ENCODE assay signal across 34 cellular contexts in genomic region chr10:93799309-93799708, GRCh38. TPM values are rescaled to one million over a fixed set of nuclear protein-coding genes. Genes with fewer than 3 reads are reported as not detected.
"Had no signal": no experiment of that assay in that cellular context is flagged by ENCODE, and none has a peak within 500 bp of the region (broad histone marks: within the 10 kb centered on the region; RNA-seq: fewer than 3 reads in every experiment).

No MANE protein-coding gene starts in this region.

- H3K4me3 ChIP-seq: gastroesophageal sphincter, mucosa of descending colon, ovary, suprapubic skin, tibial artery, upper lobe of right lung had no signal

- H3K9me3 ChIP-seq: gastroesophageal sphincter, mucosa of descending colon, ovary, suprapubic skin, tibial artery, upper lobe of right lung had no signal

- H3K4me3 Mint-ChIP-seq: activated CD4-positive, alpha-beta T cell treated with anti-CD3 and anti-CD28 coated beads, Interleukin-2, amount 10 ng/mL, durations not matched to agents 7 days and 5 days; activated CD8-positive, alpha-beta T cell treated with anti-CD3 and anti-CD28 coated beads for 36 hours; activated T-cell treated with anti-CD3 and anti-CD28 coated beads, Interleukin-2, amount 50 U/mL, for 4 hours; activated T-helper 17 cell treated with anti-CD3 and anti-CD28 coated beads, Interleukin-2, amount 50 U/mL, for 72 hours; nephron had no signal

- H3K27ac ChIP-seq: gastroesophageal sphincter, ovary, suprapubic skin, tibial artery, upper lobe of right lung, WERI-Rb-1 had no signal

- H3K4me1 Mint-ChIP-seq: activated CD4-positive, alpha-beta T cell treated with anti-CD3 and anti-CD28 coated beads, Interleukin-2, amount 10 ng/mL, durations not matched to agents 7 days and 5 days; activated T-helper 17 cell treated with anti-CD3 and anti-CD28 coated beads, Interleukin-2, amount 50 U/mL, for 72 hours; nephron had no signal

- H3K36me3 ChIP-seq: gastroesophageal sphincter, ovary, suprapubic skin, upper lobe of right lung, WERI-Rb-1 had no signal

- DNase-seq: activated CD4-positive, alpha-beta T cell treated with anti-CD3 and anti-CD28 coated beads, Interleukin-2, amount 10 ng/mL, durations not matched to agents 7 days and 5 days; activated CD4-positive, CD25-positive, alpha-beta regulatory T cell treated with anti-CD3 and anti-CD28 coated beads, Interleukin-2, amount 50 U/mL, for 72 hours; activated CD8-positive, alpha-beta T cell treated with anti-CD3 and anti-CD28 coated beads for 36 hours; activated gamma-delta T cell treated with Interleukin-2 at 50 U/mL for 16 hours; activated naive CD4-positive, alpha-beta T cell treated with anti-CD3 and anti-CD28 coated beads, Interleukin-2, amount 50 U/mL, for 16 hours; activated T-cell treated with anti-CD3 and anti-CD28 coated beads, Interleukin-2, amount 50 U/mL, for 4 hours; amniotic stem cell; caudate nucleus; hippocampal formation; left cardiac atrium; left ventricle myocardium superior; mucosa of descending colon; ovary; small intestine; stimulated activated CD4-positive, alpha-beta T cell treated with anti-CD3 and anti-CD28 coated beads, Interleukin-4, amount 100 ng/mL, for 4 hours; stimulated activated CD8-positive, alpha-beta memory T cell treated with anti-CD3 and anti-CD28 coated beads, Interleukin-4, amount 100 ng/mL, for 48 hours; stimulated activated naive CD4-positive, alpha-beta T cell; T-helper 9 cell; tibial artery; upper lobe of right lung; WERI-Rb-1 had no signal

- H3K4me1 ChIP-seq: gastroesophageal sphincter, suprapubic skin, tibial artery, upper lobe of right lung had no signal

- H3K27ac Mint-ChIP-seq: activated CD4-positive, alpha-beta T cell treated with anti-CD3 and anti-CD28 coated beads, Interleukin-2, amount 10 ng/mL, durations not matched to agents 7 days and 5 days; activated CD8-positive, alpha-beta T cell treated with anti-CD3 and anti-CD28 coated beads for 36 hours; activated T-helper 17 cell treated with anti-CD3 and anti-CD28 coated beads, Interleukin-2, amount 50 U/mL, for 72 hours; nephron; progenitor cell of endocrine pancreas had no signal

- H3K9me3 Mint-ChIP-seq: activated CD4-positive, alpha-beta T cell treated with anti-CD3 and anti-CD28 coated beads, Interleukin-2, amount 10 ng/mL, durations not matched to agents 7 days and 5 days; activated CD8-positive, alpha-beta T cell treated with anti-CD3 and anti-CD28 coated beads for 36 hours; activated T-cell treated with anti-CD3 and anti-CD28 coated beads, Interleukin-2, amount 50 U/mL, for 4 hours; activated T-helper 17 cell treated with anti-CD3 and anti-CD28 coated beads, Interleukin-2, amount 50 U/mL, for 72 hours; nephron had no signal

- H3K27me3 ChIP-seq: ovary, tibial artery had no signal

- ATAC-seq: activated CD8-positive, alpha-beta T cell treated with anti-CD3 and anti-CD28 coated beads for 36 hours; activated T-cell treated with anti-CD3 and anti-CD28 coated beads, Interleukin-2, amount 50 U/mL, for 4 hours; activated T-helper 17 cell treated with anti-CD3 and anti-CD28 coated beads, Interleukin-2, amount 50 U/mL, for 72 hours; gastroesophageal sphincter; left cardiac atrium; left ventricle myocardium superior; mucosa of descending colon; sciatic nerve; upper lobe of right lung had no signal

RNA-seq across cellular contexts. Expression of gene LGI1, which starts 41.6 kb away (rescaled TPM):
- total RNA-seq: activated CD4-positive, alpha-beta T cell treated with anti-CD3 and anti-CD28 coated beads, Interleukin-2, amount 10 ng/mL, durations not matched to agents 7 days and 5 days; activated CD8-positive, alpha-beta T cell treated with anti-CD3 and anti-CD28 coated beads for 36 hours; activated T-cell treated with anti-CD3 and anti-CD28 coated beads, Interleukin-2, amount 50 U/mL, for 4 hours; activated T-helper 17 cell treated with anti-CD3 and anti-CD28 coated beads, Interleukin-2, amount 50 U/mL, for 72 hours; endothelial cell of umbilical vein; fibroblast of lung; fibroblast of villous mesenchyme; left ventricle myocardium superior; lung microvascular endothelial cell; mesenteric fat pad; myocyte; progenitor cell of endocrine pancreas; renal cortical epithelial cell; suprapubic skin; upper lobe of right lung had no signal
